In the genomic region with DNA sequence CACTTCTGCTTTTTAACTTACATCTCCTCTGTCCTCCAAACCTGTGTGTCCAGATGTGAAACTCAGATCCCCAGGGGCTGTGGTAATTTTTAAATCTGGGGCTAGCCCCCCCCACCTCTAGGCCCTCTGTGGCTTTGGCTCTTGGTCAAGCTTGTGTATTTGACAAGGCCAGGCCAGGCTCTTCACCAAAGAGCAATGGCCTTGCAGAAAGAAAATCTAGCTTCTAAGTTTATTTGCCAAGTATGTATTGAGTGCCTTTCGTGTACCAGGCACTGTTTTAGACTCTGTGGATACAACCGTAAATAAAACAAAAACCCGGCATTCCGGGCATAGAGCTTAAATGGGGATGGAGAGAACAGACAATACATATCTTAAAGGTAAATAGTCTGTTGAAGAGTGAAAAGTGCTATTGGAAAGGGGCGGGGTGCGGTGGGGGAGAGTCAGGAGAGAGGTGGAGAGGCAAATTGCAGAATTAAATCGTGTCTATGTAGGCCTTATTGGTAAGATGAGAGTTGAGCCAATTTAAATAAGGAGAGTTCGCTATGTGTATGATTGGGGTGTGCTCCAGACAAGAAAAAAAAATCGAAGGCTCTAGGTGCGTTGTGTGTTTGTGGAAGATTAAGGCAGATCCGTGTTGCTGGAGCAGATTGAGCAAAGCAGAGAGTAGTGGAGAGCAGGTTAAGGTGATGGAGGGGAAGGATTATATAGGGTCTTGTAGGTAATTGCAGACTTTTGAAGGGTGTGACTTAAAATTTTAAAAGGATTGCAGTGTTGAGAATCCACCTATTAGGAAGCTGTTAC, we compare ENCODE assay signal across 8 cellular contexts. TPM values are rescaled to one million over a fixed set of nuclear protein-coding genes. Genes with fewer than 3 reads are reported as not detected.
A peak's percentile ranks its signal among the peaks of the same experiment; 100 is the strongest.
DNase-seq lines count a peak whose midpoint lies in the region; ATAC-seq and TF ChIP-seq lines count a peak whose summit lies in the region.

No MANE protein-coding gene starts in this region.

- TF ChIP-seq CTCF in foreskin keratinocyte (conservative IDR thresholded peaks at IDR 0.05): no peak

- peaks cover 8 to 35% (median 26%) of the 10 kb centered on the region in 4 donors for H3K4me1 Mint-ChIP-seq in CD4-positive, CD25-positive, alpha-beta regulatory T cell

- no peak for ATAC-seq in CD4-positive, CD25-positive, alpha-beta regulatory T cell (ENCODE audit: low read depth in 2 of 2)
- ATAC-seq in foreskin keratinocyte: no peak

- H3K27ac Mint-ChIP-seq in CD4-positive, CD25-positive, alpha-beta regulatory T cell: peak overlapping the region; percentile 84 to 98 (median 95)

- peak overlapping the region; percentile 92 for H3K27ac ChIP-seq in CD4-positive, CD25-positive, alpha-beta regulatory T cell (ENCODE audit: insufficient read depth, low read length, poor library complexity, severe bottlenecking)
- H3K27ac ChIP-seq in SK-N-MC (peak overlapping the region; percentile 96; the same call in 1 of the 2 replicates), foreskin keratinocyte (peak overlapping the region; percentile 99)

- H3K4me3 Mint-ChIP-seq in CD4-positive, CD25-positive, alpha-beta regulatory T cell: peak overlapping the region; percentile 95 to 98 (median 96)

- H3K9me3 Mint-ChIP-seq in CD4-positive, CD25-positive, alpha-beta regulatory T cell: peaks cover 0 to 1% (median 0%) of the 10 kb centered on the region in 7 donors

- peak overlapping the region; percentile 88 for H3K4me3 ChIP-seq in CD4-positive, CD25-positive, alpha-beta regulatory T cell (ENCODE audit: low read depth, low read length)
- peak overlapping the region; percentile 95 for H3K4me3 ChIP-seq in SK-N-MC

- peaks cover 6% of the 10 kb centered on the region for H3K27me3 Mint-ChIP-seq in CD4-positive, CD25-positive, alpha-beta regulatory T cell

- no peaks in the 10 kb centered on the region for H3K27me3 ChIP-seq in CD4-positive, CD25-positive, alpha-beta regulatory T cell (ENCODE audit: control insufficient read depth, insufficient read depth, low read length)
- no peaks in the 10 kb centered on the region for H3K27me3 ChIP-seq in foreskin keratinocyte

- no peaks in the 10 kb centered on the region for H3K9me3 ChIP-seq in CD4-positive, CD25-positive, alpha-beta regulatory T cell (ENCODE audit: control insufficient read depth in 2 of 2, low read length in 2 of 2)
- no peaks in the 10 kb centered on the region for H3K9me3 ChIP-seq in SK-N-MC (ENCODE audit: low read depth, low read length)

- peak overlapping the region; percentile 98 for H3K9ac ChIP-seq in SK-N-MC (ENCODE audit: insufficient read length)

- H3K4me1 ChIP-seq in CD4-positive, CD25-positive, alpha-beta regulatory T cell (ENCODE audit: control insufficient read depth, insufficient read depth, low read length, poor library complexity, severe bottlenecking): peaks cover 12% of the 10 kb centered on the region
- H3K4me1 ChIP-seq in foreskin keratinocyte: no peaks in the 10 kb centered on the region

- no peaks in the 10 kb centered on the region for H3K36me3 Mint-ChIP-seq in CD4-positive, CD25-positive, alpha-beta regulatory T cell

- DNase-seq in CD4-positive, CD25-positive, alpha-beta regulatory T cell: no peak
- DNase-seq in HCEC 1CT: peak; percentile 5
- no peak for DNase-seq in SK-N-MC (ENCODE audit: low read depth, low spot score)
- DNase-seq in foreskin keratinocyte: no peak
- peak; percentile 35 for DNase-seq in putamen (ENCODE audit: low spot score)
- DNase-seq in NCI-H2107 (lab: John Stamatoyannopoulos, UW): no peak
- no peak for DNase-seq in NCI-H1436 (lab: John Stamatoyannopoulos, UW)
- no peak for DNase-seq in activated CD4-positive, alpha-beta T cell treated with anti-CD3 and anti-CD28 coated beads for 1 hour

- no peaks in the 10 kb centered on the region for H3K36me3 ChIP-seq in CD4-positive, CD25-positive, alpha-beta regulatory T cell (ENCODE audit: control insufficient read depth, insufficient read depth, low read length)
- H3K36me3 ChIP-seq in SK-N-MC (ENCODE audit: insufficient read depth, low read length): no peaks in the 10 kb centered on the region

RNA-seq across cellular contexts. Expression of a gene that starts 0.8 kb away (rescaled TPM):
- total RNA-seq in CD4-positive, CD25-positive, alpha-beta regulatory T cell: 13.4 TPM
- 10 to 100 TPM; 21.2 to 33.7 (median 25.3) TPM for polyA plus RNA-seq in CD4-positive, CD25-positive, alpha-beta regulatory T cell
- 12.7 and 13.5 TPM in 2 replicates for total RNA-seq in foreskin keratinocyte
- polyA plus RNA-seq in foreskin keratinocyte: 10.8 and 11.9 TPM in 2 replicates

Comparison
In these comparisons a context has a peak if more than half of its experiments do, and no peak if none do; other contexts are left out.
1. DNase-seq: peak in HCEC 1CT (single experiment) and putamen (single experiment); none in CD4-positive, CD25-positive, alpha-beta regulatory T cell (0 of 3), SK-N-MC (single experiment), foreskin keratinocyte (0 of 2), NCI-H2107 (single experiment), NCI-H1436 (single experiment) and activated CD4-positive, alpha-beta T cell treated with anti-CD3 and anti-CD28 coated beads for 1 hour (single experiment).
2. Peak in every context shown above with its lines, with median percentiles within 50 percentile points of each other: H3K27ac ChIP-seq.